8 cellular contexts compared by ENCODE assay signal in the genomic region with DNA sequence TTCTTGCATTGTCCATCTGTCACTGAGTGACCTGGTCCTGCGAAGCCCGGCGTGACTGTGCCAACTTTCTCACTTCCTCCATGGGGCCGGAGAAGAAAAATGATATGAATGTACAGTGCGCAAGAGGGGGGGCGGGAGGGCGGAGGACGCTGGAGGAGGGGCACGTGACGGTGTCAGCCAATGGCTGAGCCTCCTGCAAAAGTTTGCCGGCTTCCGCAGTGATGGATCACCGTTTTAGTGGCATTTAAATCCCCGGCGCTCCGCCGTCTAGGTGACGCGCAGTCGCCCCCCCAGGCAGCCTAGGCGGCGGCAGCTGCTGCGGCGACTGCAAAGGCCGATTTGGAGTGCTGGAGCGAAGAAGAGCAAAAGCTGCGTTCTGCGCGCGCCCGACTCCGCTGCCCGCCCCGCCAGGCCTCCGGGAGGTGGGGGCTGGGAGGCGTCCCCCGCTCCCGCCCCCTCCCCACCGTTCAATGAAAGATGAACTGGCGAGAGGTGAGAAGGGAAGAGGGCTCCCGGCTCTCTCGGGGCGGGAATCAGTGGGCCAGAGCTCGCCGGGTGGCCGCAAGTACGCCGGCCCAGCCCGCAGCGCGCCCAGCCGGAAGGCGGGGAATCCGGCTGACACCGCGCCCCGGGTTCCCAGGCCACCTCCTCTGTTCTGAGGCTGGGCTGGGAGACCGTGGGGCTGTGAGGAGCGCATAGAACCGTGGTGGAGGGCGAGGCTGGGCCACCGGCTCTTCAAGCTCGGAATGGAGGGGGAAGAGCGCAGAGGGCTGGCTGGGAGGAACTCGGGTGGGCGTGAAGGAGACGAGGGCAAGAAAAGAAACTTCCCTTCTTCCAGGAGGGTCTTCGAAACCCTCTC. TPM values are rescaled to one million over a fixed set of nuclear protein-coding genes. Genes with fewer than 3 reads are reported as not detected.
DNase-seq lines count a peak whose midpoint lies in the region; ATAC-seq, FAIRE-seq and TF ChIP-seq lines count a peak whose summit lies in the region.

HOXA1 (minus strand) TSS at position 104 of the 859 bp plus-strand sequence; CDS start at position 16, 88 bp downstream.

- peaks cover 13% of the 10 kb centered on the region for H4K20me1 ChIP-seq in IMR-90 (ENCODE audit: insufficient read depth, low read length)

- H3K27ac Mint-ChIP-seq in type B pancreatic cell = peak within 1 kb of the TSS; percentile 97

- BruUV-seq in IMR-90 (replicated peaks; lab: Mats Ljungman, UMichigan) = no TSS peak
- BruUV-seq in Panc1 (replicated peaks; lab: Mats Ljungman, UMichigan) = no TSS peak

- H2AFZ ChIP-seq in IMR-90 (replicated peaks; ENCODE audit: low read length, poor library complexity) = peak within 1 kb of the TSS; percentile 95

- peak within 1 kb of the TSS; percentile 100 for H3K23ac ChIP-seq in IMR-90 (ENCODE audit: low read depth, low read length)

- H3K18ac ChIP-seq in IMR-90 (ENCODE audit: low read depth, low read length) = peak within 1 kb of the TSS; percentile 82

- H4K5ac ChIP-seq in IMR-90 (ENCODE audit: low read depth, low read length) = peak within 1 kb of the TSS; percentile 26; the same call in 1 of the 2 replicates

- H3K14ac ChIP-seq in IMR-90 (replicated peaks; ENCODE audit: low read depth, low read length) = peak within 1 kb of the TSS; percentile 98

- peak within 1 kb of the TSS; percentile 86; the same call in 2 of the 3 replicates for H2BK15ac ChIP-seq in IMR-90 (ENCODE audit: low read depth, low read length)

- intact Hi-C loops in IMR-90 (cut with micrococcal nuclease) = loop anchor here (2.0 kb wide), 3 partner anchors 33 to 409 kb away; partner anchors contain the start of gene SKAP2
- intact Hi-C loops in Panc1 (cut with micrococcal nuclease; ENCODE audit: unreplicated experiment) = loop anchor here (2.0 to 10.0 kb wide), 2 partner anchors 61 to 231 kb away; partner anchors contain the start of gene SKAP2
- intact Hi-C loops in pancreas (cut with DNase I) = no loop called here

- H3K4me1 ChIP-seq in IMR-90 (ENCODE audit: control insufficient read depth, insufficient read depth, low read length) (peaks cover 6% of the 10 kb centered on the region), Panc1 (ENCODE audit: control insufficient read depth, insufficient read depth, low read length) (peaks cover 60% of the 10 kb centered on the region), pancreas (peaks cover 0 to 8% (median 4%) of the 10 kb centered on the region in 3 donors)

- peak within 1 kb of the TSS; percentile 93 for H3K56ac ChIP-seq in IMR-90 (ENCODE audit: extremely low read depth, insufficient read depth, low read length)

- peak within 1 kb of the TSS; percentile 88 for H4K91ac ChIP-seq in IMR-90 (ENCODE audit: insufficient read depth, low read depth, low read length)

- peaks cover 57% of the 10 kb centered on the region for H3K27me3 Mint-ChIP-seq in type B pancreatic cell

- POLR2A ChIA-PET in IMR-90 (lab: Charles Lee; ENCODE audit: unreplicated experiment) = interaction anchor here (0.9 to 1.1 kb wide), 2 partner anchors 10 to 35 kb away, joined by 3 to 5 read pairs; partner anchors contain the start of gene HOXA4
- POLR2A ChIA-PET in Panc1 (lab: Charles Lee) = interaction anchor here (0.6 to 4.0 kb wide), 4 partner anchors 15 to 239 kb away, joined by 3 to 21 read pairs (median 10); no protein-coding TSS in a partner anchor

- H3K4me2 ChIP-seq in IMR-90 (ENCODE audit: low read depth, low read length) = peak within 1 kb of the TSS; percentile 91

- TF ChIP-seq CTCF in IMR-90 (conservative IDR thresholded peaks at IDR 0.05; ENCODE audit: low read depth, low read length) (0 out of 2 replicates have a peak, but pooled peaks have one; percentile 2), Panc1 (IDR thresholded peaks at IDR 0.05) (no peak; the same call in 1 of the 2 replicates), pancreas (IDR thresholded peaks at IDR 0.05) (no peak), type B pancreatic cell (conservative IDR thresholded peaks at IDR 0.05) (no peak)

- in situ Hi-C loops in IMR-90 (cut with MboI; ENCODE audit: low sequenced_read_pairs) (no loop called here), Panc1 (cut with HindIII; ENCODE audit: low pct_unique_long_range_greater_than_20kb, low sequenced_read_pairs) (no loop called here)

- H3K27ac ChIP-seq in IMR-90 (ENCODE audit: insufficient read depth, low read length) (peak within 1 kb of the TSS; percentile 97), Panc1 (ENCODE audit: low read length) (peak within 1 kb of the TSS; percentile 99), pancreas (peak within 1 kb of the TSS in 2 of 4 donors; percentile 47 to 60)

- H3K4ac ChIP-seq in IMR-90 (ENCODE audit: low read depth, low read length) = peak within 1 kb of the TSS; percentile 95

- H3K9me3 Mint-ChIP-seq in type B pancreatic cell = no peaks in the 10 kb centered on the region

- TF ChIP-seq POLR2A in IMR-90 (IDR thresholded peaks at IDR 0.05; ENCODE audit: low read depth, low read length) = peak; percentile 94

- peak; percentile 36; the same call in 1 of the 2 replicates for TF ChIP-seq RAD21 in IMR-90 (IDR thresholded peaks at IDR 0.05; ENCODE audit: low read length)

- peak within 1 kb of the TSS; percentile 80 to 83 for H4K8ac ChIP-seq in IMR-90 (ENCODE audit: low read depth in 2 of 2, low read length in 2 of 2)

- peak within 1 kb of the TSS; percentile 80 for H2BK120ac ChIP-seq in IMR-90 (ENCODE audit: low read depth, low read length)

- H2BK5ac ChIP-seq in IMR-90 (ENCODE audit: low read depth, low read length, poor library complexity, severe bottlenecking) = peak within 1 kb of the TSS; percentile 91

- H3K9me1 ChIP-seq in IMR-90 (ENCODE audit: insufficient read depth, low read length) = no peaks in the 10 kb centered on the region

- H3K27me3 ChIP-seq in IMR-90 (ENCODE audit: control insufficient read depth, insufficient read depth, low read length) (no peaks in the 10 kb centered on the region), Panc1 (ENCODE audit: control insufficient read depth, insufficient read depth, low read length) (no peaks in the 10 kb centered on the region), pancreas (peaks cover 0 to 74% (median 20%) of the 10 kb centered on the region in 4 donors)

- peak within 1 kb of the TSS; percentile 91 for H2AK5ac ChIP-seq in IMR-90 (ENCODE audit: low read depth, low read length)

- CTCF ChIA-PET in IMR-90 (lab: Yijun Ruan, JAX) = interaction anchor here (0.6 to 1.0 kb wide), 3 partner anchors 19 to 47 kb away, joined by 3 read pairs; partner anchors contain the start of gene HOXA5
- CTCF ChIA-PET in Panc1 (lab: Charles Lee) = interaction anchor here (0.5 to 1.1 kb wide), 3 partner anchors 59 to 239 kb away, joined by 3 to 6 read pairs (median 3); no protein-coding TSS in a partner anchor

- peaks cover 36% of the 10 kb centered on the region for H3K36me3 Mint-ChIP-seq in type B pancreatic cell

- H2AK9ac ChIP-seq in IMR-90 (replicated peaks; ENCODE audit: low read depth, low read length, poor library complexity) = peak within 1 kb of the TSS; percentile 97

- peaks cover 10% of the 10 kb centered on the region for H3K36me3 ChIP-seq in IMR-90 (ENCODE audit: control insufficient read depth, insufficient read depth, low read length)
- H3K36me3 ChIP-seq in Panc1 (ENCODE audit: control insufficient read depth, insufficient read depth, low read length) = peaks cover 9% of the 10 kb centered on the region; the same call in 1 of the 2 replicates
- no peaks in the 10 kb centered on the region for H3K36me3 ChIP-seq in pancreas

- peak within 1 kb of the TSS; percentile 99 for H3K9ac ChIP-seq in IMR-90 (ENCODE audit: low read depth, low read length)

- no peaks in the 10 kb centered on the region for H3K9me3 ChIP-seq in IMR-90 (ENCODE audit: control insufficient read depth, insufficient read depth, low read length)
- H3K9me3 ChIP-seq in Panc1 (ENCODE audit: control insufficient read depth, insufficient read depth, low read depth, low read length) = no peaks in the 10 kb centered on the region
- H3K9me3 ChIP-seq in pancreas = no peaks in the 10 kb centered on the region

- dilution Hi-C loops in IMR-90 (cut with HindIII; ENCODE audit: low sequenced_read_pairs, unreplicated experiment) = no loop called here

- peak; percentile 99 for DNase-seq in Daoy (ENCODE audit: low read depth)
- peak; percentile 95 for DNase-seq in IMR-90
- DNase-seq in Panc1 (ENCODE audit: low read depth, low spot score) = no peak
- DNase-seq in activated T-helper 1 cell treated with anti-CD3 and anti-CD28 coated beads, Interleukin-2, amount 50 U/mL, for 16 hours (ENCODE audit: low read depth in 1 of 2, low spot score in 1 of 2) = peak; percentile 24 to 38
- DNase-seq in germinal center (ENCODE audit: low spot score) = peak; percentile 98
- DNase-seq in pancreas = peak in 2 of 6 donors; percentile 55 to 63
- peak; percentile 96 for DNase-seq in type B pancreatic cell (ENCODE audit: extremely low spot score, unreplicated experiment)

- ATAC-seq in GM21619 (IDR thresholded peaks at IDR 0.05; ENCODE audit: unreplicated experiment) (peak; percentile 91), IMR-90 (ENCODE audit: low read depth) (peak; percentile 73), Panc1 (peak; percentile 84), pancreas (peak; percentile 35 to 78 (median 74))

- no peak for FAIRE-seq in pancreas (lab: Jason Lieb, UNC)

- peaks cover 59% of the 10 kb centered on the region for H3K4me1 Mint-ChIP-seq in type B pancreatic cell (ENCODE audit: unreplicated experiment)

- 0% methylated on average over 14 of the region's 68 CpGs; no CpG with 5 or more reads in 1 of the 2 experiments for WGBS in IMR-90 (ENCODE audit: extremely low coverage in 2 of 2, insufficient read length in 1 of 2), 2 experiments
- WGBS in pancreas, 2 donors = 3 to 4% methylated on average over 65 to 68 of the region's 68 CpGs

- H3K4me3 ChIP-seq in IMR-90 (ENCODE audit: insufficient read depth, low read depth, low read length) (peak within 1 kb of the TSS; percentile 92), Panc1 (ENCODE audit: low read depth in 2 of 2, low read length in 2 of 2) (peak within 1 kb of the TSS; percentile 85 to 93), pancreas (peak within 1 kb of the TSS; percentile 24 to 51 (median 34))

- H2BK20ac ChIP-seq in IMR-90 (ENCODE audit: low read depth, low read length) = peak within 1 kb of the TSS; percentile 61; the same call in 1 of the 2 replicates

- peak within 1 kb of the TSS; percentile 97 for H3K4me3 Mint-ChIP-seq in type B pancreatic cell

- peaks cover 10 to 16% of the 10 kb centered on the region in 2 experiments; a peak in 3 of 4 replicates for H3K79me1 ChIP-seq in IMR-90 (ENCODE audit: low read depth in 1 of 2, low read length in 2 of 2)

TF ChIP-seq in IMR-90, 13 proteins besides CTCF, POLR2A, EP300 and RAD21 (continues in another document):
- no peak for TF ChIP-seq RCOR1 (IDR thresholded peaks at IDR 0.05; ENCODE audit: insufficient replicate concordance, low read length)

RNA-seq across cellular contexts. Expression of gene HOXA1, which starts in this region (rescaled TPM):
- total RNA-seq in Daoy (2014; rRNA removed; shearing (Covaris generic)) = 5.5 and 6.4 TPM in 2 replicates
- total RNA-seq in IMR-90 (2012; rRNA removed) (0.54 and 0.83 TPM in 2 replicates), Panc1 (2021; ENCODE audit: unreplicated experiment) (8.8 TPM), pancreas (under 1 TPM in 2 of 6 donors, not detected in 4; 0.12 to 0.16 TPM), type B pancreatic cell (ENCODE audit: low replicate concordance) (9.5 and 22.0 TPM in 2 replicates)
- polyA plus RNA-seq in IMR-90 (2012; rRNA removed) (1.7 and 1.8 TPM in 2 replicates), pancreas (under 1 TPM in 1 of 2 donors, not detected in 1; 0.05 TPM)
- 0.34 and 0.97 TPM in 2 replicates for polyA plus RNA-seq in IMR-90 (2012; cell fraction: cytosol; rRNA removed)
- 1.5 and 1.9 TPM in 2 replicates for polyA plus RNA-seq in IMR-90 (2012; cell fraction: nucleus; rRNA removed; ENCODE audit: low replicate concordance)
- polyA plus RNA-seq in Panc1 (2012; ENCODE audit: insufficient read length) = 5.3 TPM

Comparison
In these comparisons a context has a peak if more than half of its experiments do, and no peak if none do; other contexts are left out.
1. Peak in ATAC-seq and H3K4me3 ChIP-seq in pancreas; RNA of the gene not detected or under 1 TPM.
2. H3K4me3 ChIP-seq: peak in every context shown above with its lines; median percentile 92 in IMR-90; 89 in Panc1; 34 in pancreas.
3. intact Hi-C loops: an anchor here in IMR-90 (2.0 kb wide) and Panc1 (2.0 to 10.0 kb wide); none called in pancreas.